ENCODE assay signal across 8 cellular contexts in genomic region chr7:120805636-120806388, GRCh38. TPM values are rescaled to one million over a fixed set of nuclear protein-coding genes. Genes with fewer than 3 reads are reported as not detected.
A peak's percentile ranks its signal among the peaks of the same experiment; 100 is the strongest.
DNase-seq lines count a peak whose midpoint lies in the region; ATAC-seq and TF ChIP-seq lines count a peak whose summit lies in the region.

No MANE protein-coding gene starts in this region.

- H3K27me3 Mint-ChIP-seq in natural killer cell (ENCODE audit: low read depth in 2 of 2) (no peaks in the 10 kb centered on the region), chondrocyte (ENCODE audit: low read depth) (no peaks in the 10 kb centered on the region)
- no peaks in the 10 kb centered on the region for H3K27me3 Mint-ChIP-seq in natural killer cell treated with Interleukin-12 subunit alpha and Interleukin-12 subunit beta and Interleukin-15 and Interleukin-18, amount 100 ng/mL, for 72 hours
- peaks cover 2% of the 10 kb centered on the region for H3K27me3 Mint-ChIP-seq in T-helper 2 cell treated with Interferon-gamma antibody and Interleukin-4, amounts not matched to agents 5 μg/mL and 100 μg/mL, for 36 hours (ENCODE audit: low read depth)

- H3K4me3 Mint-ChIP-seq in natural killer cell (no peak overlapping the region), chondrocyte (ENCODE audit: unreplicated experiment) (no peak overlapping the region)
- no peak overlapping the region for H3K4me3 Mint-ChIP-seq in natural killer cell treated with Interleukin-12 subunit alpha and Interleukin-12 subunit beta and Interleukin-15 and Interleukin-18, amount 100 ng/mL, for 72 hours
- H3K4me3 Mint-ChIP-seq in T-helper 2 cell treated with Interferon-gamma antibody and Interleukin-4, amounts not matched to agents 5 μg/mL and 100 μg/mL, for 36 hours = no peak overlapping the region

- DNase-seq in natural killer cell = no peak
- no peak for DNase-seq in natural killer cell treated with Interleukin-12 subunit alpha and Interleukin-12 subunit beta and Interleukin-15 and Interleukin-18, amount 100 ng/mL, for 72 hours (ENCODE audit: low spot score)
- DNase-seq in NCI-H1436 (lab: John Stamatoyannopoulos, UW) = peak; percentile 45
- peak; percentile 11 for DNase-seq in T-helper 2 cell treated with Interferon-gamma antibody and Interleukin-4, amounts not matched to agents 5 μg/mL and 100 μg/mL, for 36 hours (ENCODE audit: low spot score)
- DNase-seq in chondrocyte (ENCODE audit: low spot score) = no peak
- peak; percentile 8 for DNase-seq in stimulated activated CD8-positive, alpha-beta memory T cell treated with anti-CD3 and anti-CD28 coated beads, Interleukin-7, amount 100 ng/mL, for 24 hours (ENCODE audit: low read depth)

- no peak overlapping the region for H3K27ac Mint-ChIP-seq in natural killer cell
- H3K27ac Mint-ChIP-seq in natural killer cell treated with Interleukin-12 subunit alpha and Interleukin-12 subunit beta and Interleukin-15 and Interleukin-18, amount 100 ng/mL, for 72 hours = no peak overlapping the region
- H3K27ac Mint-ChIP-seq in T-helper 2 cell treated with Interferon-gamma antibody and Interleukin-4, amounts not matched to agents 5 μg/mL and 100 μg/mL, for 36 hours = no peak overlapping the region
- H3K27ac Mint-ChIP-seq in chondrocyte (ENCODE audit: unreplicated experiment) = peak overlapping the region; percentile 68

- no peak overlapping the region for H3K9ac ChIP-seq in liver (ENCODE audit: low read depth in 1 of 2, low read length in 2 of 2)

- H3K36me3 Mint-ChIP-seq in natural killer cell (no peaks in the 10 kb centered on the region), chondrocyte (ENCODE audit: low read depth) (no peaks in the 10 kb centered on the region)
- no peaks in the 10 kb centered on the region for H3K36me3 Mint-ChIP-seq in natural killer cell treated with Interleukin-12 subunit alpha and Interleukin-12 subunit beta and Interleukin-15 and Interleukin-18, amount 100 ng/mL, for 72 hours
- no peaks in the 10 kb centered on the region for H3K36me3 Mint-ChIP-seq in T-helper 2 cell treated with Interferon-gamma antibody and Interleukin-4, amounts not matched to agents 5 μg/mL and 100 μg/mL, for 36 hours (ENCODE audit: low read depth)

- H3K4me1 Mint-ChIP-seq in natural killer cell = no peaks in the 10 kb centered on the region
- no peaks in the 10 kb centered on the region for H3K4me1 Mint-ChIP-seq in natural killer cell treated with Interleukin-12 subunit alpha and Interleukin-12 subunit beta and Interleukin-15 and Interleukin-18, amount 100 ng/mL, for 72 hours (ENCODE audit: low read depth in 2 of 2)
- no peaks in the 10 kb centered on the region for H3K4me1 Mint-ChIP-seq in T-helper 2 cell treated with Interferon-gamma antibody and Interleukin-4, amounts not matched to agents 5 μg/mL and 100 μg/mL, for 36 hours (ENCODE audit: low read depth)
- peaks cover 20% of the 10 kb centered on the region for H3K4me1 Mint-ChIP-seq in chondrocyte (ENCODE audit: low read depth)

- 31% methylated on average over 3 of the region's 3 CpGs for WGBS in liver

- peaks cover 0 to 2% (median 0%) of the 10 kb centered on the region in 4 donors for H3K36me3 ChIP-seq in liver (ENCODE audit: control insufficient read depth in 4 of 4, insufficient read depth in 3 of 4, low read depth in 1 of 4, low read length in 3 of 4)

- intact Hi-C loops in natural killer cell (cut with micrococcal nuclease) = loop anchor here (5.0 kb wide), 1 partner anchor 301 kb away; no protein-coding TSS in a partner anchor

- no peak overlapping the region for H3K4me3 ChIP-seq in liver (ENCODE audit: low read depth in 1 of 3, low read length in 3 of 3)

- no peaks in the 10 kb centered on the region for H3K27me3 ChIP-seq in liver (ENCODE audit: control insufficient read depth in 4 of 4, insufficient read depth in 4 of 4, low read length in 3 of 4)

- peak; percentile 47 to 72 (median 57) for ATAC-seq in natural killer cell
- ATAC-seq in natural killer cell treated with Interleukin-12 subunit alpha and Interleukin-12 subunit beta and Interleukin-15 and Interleukin-18, amount 100 ng/mL, for 72 hours = no peak
- ATAC-seq in HG02763 (IDR thresholded peaks at IDR 0.05; ENCODE audit: unreplicated experiment) = peak; percentile 81

- no peaks in the 10 kb centered on the region for H3K9me3 Mint-ChIP-seq in natural killer cell
- no peaks in the 10 kb centered on the region for H3K9me3 Mint-ChIP-seq in natural killer cell treated with Interleukin-12 subunit alpha and Interleukin-12 subunit beta and Interleukin-15 and Interleukin-18, amount 100 ng/mL, for 72 hours
- H3K9me3 Mint-ChIP-seq in T-helper 2 cell treated with Interferon-gamma antibody and Interleukin-4, amounts not matched to agents 5 μg/mL and 100 μg/mL, for 36 hours = no peaks in the 10 kb centered on the region
- H3K9me3 Mint-ChIP-seq in chondrocyte (ENCODE audit: low read depth) = no peaks in the 10 kb centered on the region

- H3K27ac ChIP-seq in liver (ENCODE audit: low read depth in 1 of 2, low read length in 2 of 2) = no peak overlapping the region

- H3K4me1 ChIP-seq in liver (ENCODE audit: control insufficient read depth in 4 of 4, insufficient read depth in 4 of 4, low read length in 3 of 4) = peaks cover 0 to 17% (median 14%) of the 10 kb centered on the region in 4 donors

- H3K9me3 ChIP-seq in liver (ENCODE audit: control insufficient read depth in 4 of 4, low read length in 3 of 4) = no peaks in the 10 kb centered on the region

- TF ChIP-seq CTCF in natural killer cell (IDR thresholded peaks at IDR 0.05) (peak; percentile 85), chondrocyte (IDR thresholded peaks at IDR 0.05) (peak; percentile 97), liver (IDR thresholded peaks at IDR 0.05; ENCODE audit: low read depth, low read length, missing input control) (peak; percentile 85)

- TF ChIP-seq RAD21 in liver (IDR thresholded peaks at IDR 0.05) = peak; percentile 87 to 90

TF ChIP-seq in liver, 16 proteins besides CTCF, POLR2A, EP300 and RAD21:
- TF ChIP-seq MAX (IDR thresholded peaks at IDR 0.05) (no peak), FOXA2 (IDR thresholded peaks at IDR 0.05) (no peak), TAF1 (conservative IDR thresholded peaks at IDR 0.05) (no peak)

RNA-seq across cellular contexts. Expression of gene TSPAN12, which starts 52.1 kb away (rescaled TPM):
- total RNA-seq in natural killer cell (not detected), chondrocyte (6.8 to 10.5 TPM (median 7.8 TPM) in 3 replicates), liver (10 to 100 TPM; 16.6 to 21.5 TPM)
- total RNA-seq in natural killer cell treated with Interleukin-12 subunit alpha and Interleukin-12 subunit beta and Interleukin-15 and Interleukin-18, amount 100 ng/mL, for 72 hours = not detected
- polyA plus RNA-seq in liver = 10 to 100 TPM; 10.6 to 13.1 TPM

Comparison
In these comparisons a context has a peak if more than half of its experiments do, and no peak if none do; other contexts are left out.
1. ATAC-seq: peak in natural killer cell (3 of 3) and HG02763 (single experiment); none in natural killer cell treated with Interleukin-12 subunit alpha and Interleukin-12 subunit beta and Interleukin-15 and Interleukin-18, amount 100 ng/mL, for 72 hours (0 of 2).
2. DNase-seq: peak in NCI-H1436 (single experiment), T-helper 2 cell treated with Interferon-gamma antibody and Interleukin-4, amounts not matched to agents 5 μg/mL and 100 μg/mL, for 36 hours (single experiment) and stimulated activated CD8-positive, alpha-beta memory T cell treated with anti-CD3 and anti-CD28 coated beads, Interleukin-7, amount 100 ng/mL, for 24 hours (single experiment); none in natural killer cell (single experiment), natural killer cell treated with Interleukin-12 subunit alpha and Interleukin-12 subunit beta and Interleukin-15 and Interleukin-18, amount 100 ng/mL, for 72 hours (single experiment) and chondrocyte (single experiment).
3. Peak in every context shown above with its lines, with median percentiles within 50 percentile points of each other: CTCF ChIP-seq.